ENCODE assay signal across 8 cellular contexts in genomic region chr6:135179920-135180457, GRCh38. TPM values are rescaled to one million over a fixed set of nuclear protein-coding genes. Genes with fewer than 3 reads are reported as not detected.
DNase-seq lines count a peak whose midpoint lies in the region; ATAC-seq and TF ChIP-seq lines count a peak whose summit lies in the region.

No MANE protein-coding gene starts in this region.

- H3K27me3 Mint-ChIP-seq in CD14-positive monocyte (ENCODE audit: low read depth in 3 of 3): no peaks in the 10 kb centered on the region
- no peaks in the 10 kb centered on the region for H3K27me3 Mint-ChIP-seq in activated naive CD8-positive, alpha-beta T cell
- H3K27me3 Mint-ChIP-seq in naive B cell: no peaks in the 10 kb centered on the region

- H3K27ac Mint-ChIP-seq in CD14-positive monocyte (peak overlapping the region in 1 of 7 donors; percentile 19), naive B cell (peak overlapping the region in 3 of 6 donors; percentile 13 to 87 (median 43))
- H3K27ac Mint-ChIP-seq in activated naive CD8-positive, alpha-beta T cell: peak overlapping the region; percentile 95

- no peaks in the 10 kb centered on the region for H3K36me3 Mint-ChIP-seq in CD14-positive monocyte
- no peaks in the 10 kb centered on the region for H3K36me3 Mint-ChIP-seq in activated naive CD8-positive, alpha-beta T cell
- no peaks in the 10 kb centered on the region for H3K36me3 Mint-ChIP-seq in naive B cell

- H3K9me3 Mint-ChIP-seq in CD14-positive monocyte: no peaks in the 10 kb centered on the region
- no peaks in the 10 kb centered on the region for H3K9me3 Mint-ChIP-seq in activated naive CD8-positive, alpha-beta T cell (ENCODE audit: low read depth)
- H3K9me3 Mint-ChIP-seq in naive B cell: no peaks in the 10 kb centered on the region

- H3K36me3 ChIP-seq in HEK293 (ENCODE audit: control insufficient read depth in 2 of 2, insufficient read depth in 1 of 2, low read length in 2 of 2): no peaks in the 10 kb centered on the region

- H3K4me1 ChIP-seq in HEK293 (ENCODE audit: control insufficient read depth, insufficient read depth, low read length): peaks cover 3% of the 10 kb centered on the region; the same call in 1 of the 2 replicates

- H3K4me1 Mint-ChIP-seq in CD14-positive monocyte (peaks cover 44% of the 10 kb centered on the region), naive B cell (peaks cover 27 to 28% (median 28%) of the 10 kb centered on the region in 3 donors)
- peaks cover 37% of the 10 kb centered on the region for H3K4me1 Mint-ChIP-seq in activated naive CD8-positive, alpha-beta T cell (ENCODE audit: low read depth)

- H3K9me3 ChIP-seq in HEK293 (ENCODE audit: control insufficient read depth, insufficient read depth, low read depth, low read length): no peaks in the 10 kb centered on the region

- DNase-seq in CD14-positive monocyte (ENCODE audit: low spot score): no peak
- DNase-seq in naive B cell: peak; percentile 19
- DNase-seq in NCI-H1092 (lab: John Stamatoyannopoulos, UW): no peak

- ATAC-seq in naive B cell (ENCODE audit: low read depth in 2 of 2): peak in 1 of 2 donors; percentile 1
- ATAC-seq in GM18909 (IDR thresholded peaks at IDR 0.05; ENCODE audit: poor library complexity, unreplicated experiment): no peak
- no peak for ATAC-seq in GM21367 (IDR thresholded peaks at IDR 0.05; ENCODE audit: unreplicated experiment)
- ATAC-seq in HG02870 (IDR thresholded peaks at IDR 0.05; ENCODE audit: unreplicated experiment): no peak

- peak overlapping the region; percentile 61; the same call in 1 of the 2 replicates for H3K4me3 ChIP-seq in HEK293 (ENCODE audit: low read depth, low read length)

- H3K27ac ChIP-seq in HEK293 (ENCODE audit: extremely low read depth, low read depth, low read length): no peak overlapping the region

- POLR2A ChIA-PET in HEK293 (lab: Yijun Ruan, JAX): interaction anchor here (1.5 to 1.7 kb wide), 2 partner anchors 24 to 125 kb away, joined by 6 to 13 read pairs; partner anchors contain the start of gene HBS1L

- TF ChIP-seq CTCF in CD14-positive monocyte (IDR thresholded peaks at IDR 0.05): no peak
- no peak for TF ChIP-seq CTCF in HEK293 (tag by site-specific recombination; IDR thresholded peaks at IDR 0.05)

- intact Hi-C loops in CD14-positive monocyte (cut with micrococcal nuclease): loop anchor here in 1 of 2 donors (10.0 kb wide), 3 partner anchors 105 to 1085 kb away; partner anchors contain the start of gene HBS1L

- CTCF ChIA-PET in HEK293 (lab: Yijun Ruan, JAX): interaction anchor here (0.7 to 0.9 kb wide), 2 partner anchors 243 to 1280 kb away, joined by 3 read pairs; no protein-coding TSS in a partner anchor

- H3K4me3 Mint-ChIP-seq in CD14-positive monocyte (peak overlapping the region; percentile 73 to 88), naive B cell (peak overlapping the region; percentile 27 to 93 (median 88))
- peak overlapping the region; percentile 91 for H3K4me3 Mint-ChIP-seq in activated naive CD8-positive, alpha-beta T cell

TF ChIP-seq in HEK293, 187 proteins besides CTCF, POLR2A, EP300 and RAD21:
- TF ChIP-seq ZNF621 (tag by site-specific recombination; IDR thresholded peaks at IDR 0.05) (no peak), ZNF362 (tag by site-specific recombination; IDR thresholded peaks at IDR 0.05) (peak; percentile 84; the same call in 1 of the 2 replicates), MZF1 (tag by site-specific recombination; IDR thresholded peaks at IDR 0.05; ENCODE audit: borderline replicate concordance) (peak; percentile 76), RBAK (tag by site-specific recombination; IDR thresholded peaks at IDR 0.05) (no peak), BCL11B (tag by site-specific recombination; IDR thresholded peaks at IDR 0.05; ENCODE audit: low read depth) (no peak), ZFP69B (tag by site-specific recombination; IDR thresholded peaks at IDR 0.05) (no peak), MYNN (tag by site-specific recombination; IDR thresholded peaks at IDR 0.05; ENCODE audit: borderline replicate concordance) (peak; percentile 69), ZNF335 (tag by site-specific recombination; conservative IDR thresholded peaks at IDR 0.05) (peak; percentile 44; the same call in 1 of the 2 replicates)

RNA-seq across cellular contexts. Expression of gene MYB, which starts 1.1 kb away (rescaled TPM):
- polyA plus RNA-seq in CD14-positive monocyte: 1 to 10 TPM; 1.7 to 2.2 TPM
- under 1 TPM in 4 of 6 donors, not detected in 2; 0.13 to 0.39 (median 0.26) TPM for polyA plus RNA-seq in naive B cell (ENCODE audit: low read depth in 6 of 6)
